8 cellular contexts compared by ENCODE assay signal in genomic region chr12:56040963-56041578, GRCh38. TPM values are rescaled to one million over a fixed set of nuclear protein-coding genes. Genes with fewer than 3 reads are reported as not detected.
A peak's percentile ranks its signal among the peaks of the same experiment; 100 is the strongest.
DNase-seq lines count a peak whose midpoint lies in the region; TF ChIP-seq lines count a peak whose summit lies in the region.

No MANE protein-coding gene starts in this region.

- no peak for TF ChIP-seq CTCF in HL-60 (IDR thresholded peaks at IDR 0.05; ENCODE audit: insufficient read depth, low read length)
- no peak for TF ChIP-seq CTCF in MCF 10A (IDR thresholded peaks at IDR 0.05; ENCODE audit: unreplicated experiment)

- H3K36me3 ChIP-seq in mucosa of rectum (ENCODE audit: control insufficient read depth in 2 of 2, insufficient read depth in 2 of 2, low read length in 2 of 2), result peaks cover 21 to 28% of the 10 kb centered on the region in 2 donors

- DNase-seq in DMS53 treated with DMSO at 0.1 percent for 48 hours (lab: John Stamatoyannopoulos, UW; ENCODE audit: unreplicated experiment), result peak; percentile 42
- no peak for DNase-seq in HL-60 (ENCODE audit: low read depth in 1 of 2, low spot score in 1 of 2)
- DNase-seq in MCF 10A (ENCODE audit: unreplicated experiment), result no peak
- no peak for DNase-seq in RPMI8226
- DNase-seq in Ammon's horn (ENCODE audit: low spot score), result no peak
- no peak for DNase-seq in inferior parietal cortex (ENCODE audit: extremely low spot score)
- DNase-seq in C1 segment of cervical spinal cord (lab: John Stamatoyannopoulos, UW), result no peak

- H3K9me3 Mint-ChIP-seq in MCF 10A (ENCODE audit: unreplicated experiment), result no peaks in the 10 kb centered on the region

- H3K4me1 ChIP-seq in mucosa of rectum (ENCODE audit: control insufficient read depth in 2 of 2, insufficient read depth in 2 of 2, low read length in 2 of 2), result peaks cover 19 to 26% of the 10 kb centered on the region in 2 donors

- BruUV-seq in MCF 10A (replicated peaks; lab: Mats Ljungman, UMichigan), result TSS peak; percentile 90

- H3K9ac ChIP-seq in mucosa of rectum (ENCODE audit: low read depth in 1 of 2, low read length in 2 of 2), result peak overlapping the region; percentile 62 to 63

- POLR2A ChIA-PET in MCF 10A (lab: Yijun Ruan, JAX), result interaction anchor here (0.5 to 3.4 kb wide), 23 partner anchors 9 to 302 kb away, joined by 3 to 25 read pairs (median 4); partner anchors contain the start of genes DGKA, DNAJC14, ESYT1 and PA2G4

- H3K4me3 ChIP-seq in HL-60 (replicated peaks; ENCODE audit: insufficient read depth, low read length), result peak overlapping the region; percentile 22
- H3K4me3 ChIP-seq in mucosa of rectum (ENCODE audit: low read length in 2 of 2), result peak overlapping the region; percentile 98 to 99

- H3K27me3 ChIP-seq in HL-60 (ENCODE audit: insufficient read depth, poor library complexity, severe bottlenecking) (no peaks in the 10 kb centered on the region), mucosa of rectum (ENCODE audit: control insufficient read depth in 2 of 2, insufficient read depth in 2 of 2, low read length in 2 of 2) (no peaks in the 10 kb centered on the region)

- intact Hi-C loops in MCF 10A (cut with micrococcal nuclease), result loop anchor here (1.0 to 5.0 kb wide), 5 partner anchors 45 to 302 kb away; partner anchors contain the start of genes ORMDL2 and SARNP

- no peaks in the 10 kb centered on the region for H3K27me3 Mint-ChIP-seq in MCF 10A (ENCODE audit: insufficient read depth, unreplicated experiment)

- peaks cover 46% of the 10 kb centered on the region for H3K36me3 Mint-ChIP-seq in MCF 10A (ENCODE audit: insufficient read depth, unreplicated experiment)

- H3K27ac Mint-ChIP-seq in MCF 10A (ENCODE audit: low read depth, unreplicated experiment), result peak overlapping the region; percentile 91

- CTCF ChIA-PET in MCF 10A (lab: Yijun Ruan, JAX), result interaction anchor here (0.5 to 2.5 kb wide), 26 partner anchors 12 to 1606 kb away, joined by 3 to 25 read pairs (median 4); partner anchors contain the start of genes DNAJC14, ORMDL2, SARNP and SUOX

- peak overlapping the region; percentile 49 for H3K27ac ChIP-seq in HL-60 (replicated peaks)
- peak overlapping the region; percentile 94 to 95 for H3K27ac ChIP-seq in mucosa of rectum (ENCODE audit: low read depth in 2 of 2, low read length in 2 of 2)

- H3K4me1 Mint-ChIP-seq in MCF 10A (ENCODE audit: insufficient read depth, unreplicated experiment), result peaks cover under 1% of the 10 kb centered on the region

- H3K4me3 Mint-ChIP-seq in MCF 10A (ENCODE audit: unreplicated experiment), result peak overlapping the region; percentile 81

- H3K9me3 ChIP-seq in mucosa of rectum (ENCODE audit: control insufficient read depth in 2 of 2, low read length in 2 of 2), result no peaks in the 10 kb centered on the region

RNA-seq across cellular contexts. Expression of gene RPS26, which starts 0.6 kb away (rescaled TPM):
- 45.1 and 67.3 TPM in 2 replicates for total RNA-seq in MCF 10A (2022)

RNA-seq across cellular contexts. Expression of gene IKZF4, which starts 20.2 kb away (rescaled TPM):
- 2.4 and 3.4 TPM in 2 replicates for total RNA-seq in MCF 10A (2022)

RNA-seq across cellular contexts. Expression of gene ERBB3, which starts 38.9 kb away (rescaled TPM):
- total RNA-seq in MCF 10A (2022), result 1.1 and 3.7 TPM in 2 replicates

RNA-seq across cellular contexts. Expression of gene SUOX, which starts 44.0 kb away (rescaled TPM):
- total RNA-seq in MCF 10A (2022), result 6.3 and 7.9 TPM in 2 replicates
